Comparison of ENCODE assay signal across 28 cellular contexts in the genomic region with DNA sequence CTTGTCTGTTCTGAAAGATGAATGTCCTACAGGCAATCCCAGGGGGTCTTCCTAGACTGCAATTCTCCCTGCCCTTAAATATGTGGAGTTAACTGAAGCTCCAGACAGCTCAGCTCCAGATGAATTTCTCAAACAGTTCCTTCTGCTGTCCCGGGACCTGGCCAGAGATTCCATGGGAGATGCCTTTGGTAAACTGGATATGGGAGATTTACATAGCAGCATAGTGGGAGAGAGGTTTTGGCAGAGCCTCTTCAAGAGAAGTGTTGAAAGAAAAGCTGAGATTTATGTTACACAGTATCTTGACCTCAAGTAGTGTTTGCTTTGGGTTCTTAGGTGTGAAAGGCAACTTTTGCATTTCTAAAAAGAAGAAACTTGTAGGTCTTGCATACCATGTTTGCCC.
DNase-seq lines count a peak whose midpoint lies in the region; ATAC-seq, FAIRE-seq and TF ChIP-seq lines count a peak whose summit lies in the region.
"Had no signal": no experiment of that assay in that cellular context is flagged by ENCODE, and none has a peak within 500 bp of the region (broad histone marks: within the 10 kb centered on the region; RNA-seq: fewer than 3 reads in every experiment).

No MANE protein-coding gene starts in this region.

- H3K36me3 ChIP-seq in psoas muscle (ENCODE audit: insufficient read depth in 1 of 2, low read depth in 1 of 2) = no peaks in the 10 kb centered on the region
- H3K36me3 ChIP-seq: breast epithelium, sigmoid colon had no signal

- H3K4me3 ChIP-seq in AG10803 (ENCODE audit: low read length) (no peak overlapping the region), choroid plexus epithelial cell (ENCODE audit: low read depth, low read length) (no peak overlapping the region), psoas muscle (peak overlapping the region; percentile 58)
- H3K4me3 ChIP-seq: breast epithelium, coronary artery, GM12878, GM23338, sigmoid colon had no signal

- TF ChIP-seq POLR2A in GM12892 (IDR thresholded peaks at IDR 0.05; ENCODE audit: low read depth, low read length) = no peak

- peak; percentile 73 to 82 (median 75) for ATAC-seq in psoas muscle
- no peak for ATAC-seq in GM21576 (IDR thresholded peaks at IDR 0.05; ENCODE audit: unreplicated experiment)
- ATAC-seq: activated CD8-positive, alpha-beta memory T cell treated with anti-CD3 and anti-CD28 coated beads, Interleukin-2, amount 10 ng/mL, durations not matched to agents 7 days and 5 days; GM12878; GM23338; left ventricle myocardium superior; stimulated activated naive CD8-positive, alpha-beta T cell treated with anti-CD3 and anti-CD28 coated beads, Interleukin-15, Interleukin-2, amounts not matched to agents 100 U/mL and 50 U/mL, for 24 hours had no signal

- no peaks in the 10 kb centered on the region for H3K9me3 ChIP-seq in psoas muscle
- H3K9me3 ChIP-seq: sigmoid colon had no signal

- H3K27ac ChIP-seq in psoas muscle = peak overlapping the region; percentile 63
- H3K27ac ChIP-seq: breast epithelium, coronary artery had no signal

- DNase-seq in AG10803 (ENCODE audit: low read depth) = peak; percentile 8
- DNase-seq in choroid plexus epithelial cell (ENCODE audit: low read depth) = peak; percentile 41
- DNase-seq in iris pigment epithelial cell (ENCODE audit: low read depth) = peak; percentile 49
- DNase-seq in psoas muscle = no peak
- DNase-seq in activated gamma-delta T cell (lab: John Stamatoyannopoulos, UW) = no peak
- DNase-seq in GM12892 (ENCODE audit: insufficient read length) = no peak
- no peak for DNase-seq in activated gamma-delta T cell treated with Interleukin-2 at 50 U/mL for 16 hours
- DNase-seq: activated B cell treated with CpG ODN at 0.5 μM for 24 hours; activated CD8-positive, alpha-beta memory T cell treated with anti-CD3 and anti-CD28 coated beads, Interleukin-2, amount 10 ng/mL, durations not matched to agents 7 days and 5 days; activated naive CD4-positive, alpha-beta T cell treated with anti-CD3 and anti-CD28 coated beads for 36 hours; activated T-cell treated with anti-CD3 and anti-CD28 coated beads, Interleukin-2, amount 50 U/mL, for 48 hours; amniotic stem cell; CD4-positive, alpha-beta memory T cell; effector memory CD4-positive, alpha-beta T cell; left ventricle myocardium superior; NCI-H1092; NCI-H187; NCI-H2171 treated with DMSO at 0.1 percent for 48 hours; NCI-H524 treated with DMSO at 0.1 percent for 48 hours; SIG-M5; sigmoid colon; stimulated activated naive CD8-positive, alpha-beta T cell treated with anti-CD3 and anti-CD28 coated beads, Interleukin-15, Interleukin-2, amounts not matched to agents 100 U/mL and 50 U/mL, for 24 hours had no signal

- intact Hi-C loops in psoas muscle (cut with DNase I) = no loop called here

- no peak for FAIRE-seq in GM12892 (lab: Jason Lieb, UNC)
- FAIRE-seq: A204.1, GM12878 had no signal

- H3K27me3 ChIP-seq in psoas muscle (ENCODE audit: insufficient read depth in 3 of 3, low read length in 2 of 3) = no peaks in the 10 kb centered on the region
- H3K27me3 ChIP-seq: breast epithelium, sigmoid colon had no signal

- peaks cover 38% of the 10 kb centered on the region for H3K4me1 ChIP-seq in psoas muscle
- H3K4me1 ChIP-seq: breast epithelium had no signal

- WGBS in psoas muscle, 3 donors = 11 to 17% (median 16%) methylated on average over 1 of the region's 1 CpG

- no peak for TF ChIP-seq CTCF in AG10803 (conservative IDR thresholded peaks at IDR 0.05; ENCODE audit: low read length)
- no peak for TF ChIP-seq CTCF in choroid plexus epithelial cell (conservative IDR thresholded peaks at IDR 0.05; ENCODE audit: low read depth, low read length)
- no peak for TF ChIP-seq CTCF in psoas muscle (IDR thresholded peaks at IDR 0.05)

Comparison
In these comparisons a context has a peak if more than half of its experiments do, and no peak if none do; other contexts are left out.
1. DNase-seq: peak in AG10803 (single experiment), choroid plexus epithelial cell (single experiment) and iris pigment epithelial cell (single experiment); none in psoas muscle (0 of 2), activated gamma-delta T cell (single experiment), GM12892 (single experiment) and activated gamma-delta T cell treated with Interleukin-2 at 50 U/mL for 16 hours (single experiment).